In the genomic region with DNA sequence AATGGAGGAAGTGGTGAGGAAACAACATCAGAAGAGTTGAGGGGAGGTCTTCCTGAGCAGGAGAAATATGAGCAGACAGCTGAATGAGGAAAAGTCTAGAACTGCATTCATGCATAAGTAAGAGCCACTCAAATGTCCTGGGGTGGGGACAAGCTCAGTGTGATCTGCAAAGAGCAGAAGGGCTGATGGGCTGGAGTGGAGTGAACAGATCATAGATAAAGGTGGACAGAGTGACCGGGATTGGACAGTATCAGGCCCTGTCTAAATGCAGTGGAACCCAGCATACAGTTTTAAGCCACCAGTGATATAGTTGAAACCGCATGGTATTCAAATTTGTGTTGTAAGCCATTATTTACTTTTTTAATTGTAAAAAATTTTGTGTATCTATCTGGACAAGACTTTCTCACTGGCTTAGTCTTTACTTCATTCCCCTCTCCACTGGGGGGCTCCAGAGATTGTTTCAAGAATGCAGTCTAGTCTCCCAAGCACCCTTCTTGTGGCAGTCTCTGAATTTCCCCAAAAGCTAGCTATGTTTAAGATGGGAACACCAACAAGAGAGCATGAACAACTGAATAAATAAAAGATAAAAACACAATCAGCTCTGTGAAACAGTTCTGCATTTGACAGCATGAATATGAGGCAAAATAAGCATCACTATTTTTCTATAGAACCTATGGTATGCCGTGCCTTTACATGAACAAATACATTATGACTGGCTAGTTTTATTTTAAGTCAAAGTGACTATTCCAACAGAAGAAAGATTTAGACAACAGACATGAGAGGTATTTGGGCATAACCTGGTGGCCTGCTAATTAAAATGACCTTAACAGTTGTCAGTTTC, we compare ENCODE assay signal across 1 cellular context.
TF ChIP-seq lines count a peak whose summit lies in the region.

No MANE protein-coding gene starts in this region.

TF ChIP-seq in HCT116, 20 proteins besides CTCF, POLR2A, EP300 and RAD21 (continued from another document):
- TF ChIP-seq, protein P1, sequence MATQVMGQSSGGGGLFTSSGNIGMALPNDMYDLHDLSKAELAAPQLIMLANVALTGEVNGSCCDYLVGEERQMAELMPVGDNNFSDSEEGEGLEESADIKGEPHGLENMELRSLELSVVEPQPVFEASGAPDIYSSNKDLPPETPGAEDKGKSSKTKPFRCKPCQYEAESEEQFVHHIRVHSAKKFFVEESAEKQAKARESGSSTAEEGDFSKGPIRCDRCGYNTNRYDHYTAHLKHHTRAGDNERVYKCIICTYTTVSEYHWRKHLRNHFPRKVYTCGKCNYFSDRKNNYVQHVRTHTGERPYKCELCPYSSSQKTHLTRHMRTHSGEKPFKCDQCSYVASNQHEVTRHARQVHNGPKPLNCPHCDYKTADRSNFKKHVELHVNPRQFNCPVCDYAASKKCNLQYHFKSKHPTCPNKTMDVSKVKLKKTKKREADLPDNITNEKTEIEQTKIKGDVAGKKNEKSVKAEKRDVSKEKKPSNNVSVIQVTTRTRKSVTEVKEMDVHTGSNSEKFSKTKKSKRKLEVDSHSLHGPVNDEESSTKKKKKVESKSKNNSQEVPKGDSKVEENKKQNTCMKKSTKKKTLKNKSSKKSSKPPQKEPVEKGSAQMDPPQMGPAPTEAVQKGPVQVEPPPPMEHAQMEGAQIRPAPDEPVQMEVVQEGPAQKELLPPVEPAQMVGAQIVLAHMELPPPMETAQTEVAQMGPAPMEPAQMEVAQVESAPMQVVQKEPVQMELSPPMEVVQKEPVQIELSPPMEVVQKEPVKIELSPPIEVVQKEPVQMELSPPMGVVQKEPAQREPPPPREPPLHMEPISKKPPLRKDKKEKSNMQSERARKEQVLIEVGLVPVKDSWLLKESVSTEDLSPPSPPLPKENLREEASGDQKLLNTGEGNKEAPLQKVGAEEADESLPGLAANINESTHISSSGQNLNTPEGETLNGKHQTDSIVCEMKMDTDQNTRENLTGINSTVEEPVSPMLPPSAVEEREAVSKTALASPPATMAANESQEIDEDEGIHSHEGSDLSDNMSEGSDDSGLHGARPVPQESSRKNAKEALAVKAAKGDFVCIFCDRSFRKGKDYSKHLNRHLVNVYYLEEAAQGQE (IDR thresholded peaks at IDR 0.05; ENCODE audit: low read depth) = no peak
- TF ChIP-seq FOSL1 (IDR thresholded peaks at IDR 0.05; ENCODE audit: low read depth) (no peak), SRF (IDR thresholded peaks at IDR 0.05; ENCODE audit: low read depth) (no peak), ZFX (IDR thresholded peaks at IDR 0.05) (no peak)
- TF ChIP-seq, protein P2, sequence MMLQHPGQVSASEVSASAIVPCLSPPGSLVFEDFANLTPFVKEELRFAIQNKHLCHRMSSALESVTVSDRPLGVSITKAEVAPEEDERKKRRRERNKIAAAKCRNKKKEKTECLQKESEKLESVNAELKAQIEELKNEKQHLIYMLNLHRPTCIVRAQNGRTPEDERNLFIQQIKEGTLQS (IDR thresholded peaks at IDR 0.05) = no peak
